Comparison of ENCODE assay signal across 17 cellular contexts in the genomic region with DNA sequence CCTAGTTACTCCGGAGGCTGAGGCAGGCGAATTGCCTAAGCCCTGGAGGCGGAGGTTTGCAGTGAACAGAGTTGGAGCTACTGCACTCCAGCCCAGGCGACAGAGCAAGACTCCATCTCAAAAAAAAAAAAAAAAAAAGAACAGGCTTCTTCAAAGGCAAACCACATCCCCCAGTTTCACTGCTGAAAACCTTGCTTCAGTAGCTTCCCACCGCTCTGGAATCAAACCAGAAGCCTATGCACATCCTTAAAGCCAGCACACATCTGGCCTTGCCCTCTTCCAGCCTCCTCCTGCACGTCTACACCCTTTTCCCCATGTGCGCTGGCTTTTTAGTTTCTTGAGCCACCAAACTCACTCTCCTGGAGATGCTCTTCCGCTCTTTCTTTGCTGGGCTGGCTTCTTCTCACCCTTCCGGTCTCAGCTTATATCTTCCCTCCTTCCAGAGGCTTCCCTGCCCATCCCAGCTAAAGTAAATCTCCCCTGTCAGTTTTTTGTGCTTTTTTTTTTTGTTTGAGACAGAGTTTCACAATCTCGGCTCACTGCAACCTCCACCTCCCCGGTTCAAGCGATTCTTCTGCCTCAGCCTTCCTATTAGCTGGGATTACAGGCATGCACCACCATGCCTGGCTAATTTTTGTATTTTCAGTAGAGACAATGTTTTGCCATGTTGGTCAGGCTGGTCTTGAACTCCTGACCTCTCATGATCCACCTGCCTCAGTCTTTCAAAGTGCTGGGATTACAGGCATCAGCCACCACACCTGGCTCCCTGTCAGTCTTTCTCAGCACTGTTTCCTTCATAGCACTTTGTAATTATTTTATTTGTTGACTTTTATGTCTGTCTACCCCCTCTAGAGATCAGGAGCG. TPM values are rescaled to one million over a fixed set of nuclear protein-coding genes. Genes with fewer than 3 reads are reported as not detected.
DNase-seq lines count a peak whose midpoint lies in the region; ATAC-seq and TF ChIP-seq lines count a peak whose summit lies in the region.
"Had no signal": no experiment of that assay in that cellular context is flagged by ENCODE, and none has a peak within 500 bp of the region (broad histone marks: within the 10 kb centered on the region; RNA-seq: fewer than 3 reads in every experiment).

No MANE protein-coding gene starts in this region.

- H3K27me3 Mint-ChIP-seq in activated T-cell treated with anti-CD3 and anti-CD28 coated beads, Interleukin-2, amount 50 U/mL, for 24 hours = no peaks in the 10 kb centered on the region
- H3K27me3 Mint-ChIP-seq in central memory CD8-positive, alpha-beta T cell = no peaks in the 10 kb centered on the region

- DNase-seq in activated T-cell treated with anti-CD3 and anti-CD28 coated beads, Interleukin-2, amount 50 U/mL, for 24 hours = no peak
- DNase-seq in activated T-cell treated with anti-CD3 and anti-CD28 coated beads for 4 hours (no peak), SJCRH30 (peak; percentile 68 to 82), vagina (ENCODE audit: extremely low spot score in 2 of 2) (no peak), cardiac septum (ENCODE audit: low spot score) (no peak), ureter (ENCODE audit: low spot score) (no peak)
- DNase-seq in central memory CD8-positive, alpha-beta T cell (ENCODE audit: low spot score in 2 of 2) = no peak
- DNase-seq in stimulated activated effector memory CD8-positive, alpha-beta T cell treated with anti-CD3 and anti-CD28 coated beads, Interleukin-12 subunit alpha, Interleukin-12 subunit beta, amount 100 ng/mL, for 72 hours (ENCODE audit: low spot score in 2 of 2) = no peak
- DNase-seq: ACHN; activated effector memory CD4-positive, alpha-beta T cell treated with Interleukin-2 at 50 U/mL for 16 hours; DMS 273 treated with DMSO at 0.1 percent for 48 hours; head of caudate nucleus; NCI-H146; NCI-H774; Right ventricle myocardium superior; sigmoid colon had no signal

- no peak overlapping the region for H3K4me3 ChIP-seq in SJCRH30
- no peak overlapping the region for H3K4me3 ChIP-seq in vagina
- H3K4me3 ChIP-seq: sigmoid colon, thoracic aorta had no signal

- H3K4me1 ChIP-seq in SJCRH30 (peaks cover 48% of the 10 kb centered on the region), vagina (peaks cover 7% of the 10 kb centered on the region)
- H3K4me1 ChIP-seq: sigmoid colon had no signal

- no peak for TF ChIP-seq POLR2A in vagina (IDR thresholded peaks at IDR 0.05)

- H3K27me3 ChIP-seq in SJCRH30 (no peaks in the 10 kb centered on the region), vagina (no peaks in the 10 kb centered on the region)
- H3K27me3 ChIP-seq: sigmoid colon had no signal

- ATAC-seq in central memory CD8-positive, alpha-beta T cell (replicated peaks; ENCODE audit: extremely low read depth, poor library complexity, severe bottlenecking) = peak; percentile 51
- ATAC-seq in stimulated activated effector memory CD8-positive, alpha-beta T cell treated with anti-CD3 and anti-CD28 coated beads, Interleukin-12 subunit alpha, Interleukin-12 subunit beta, amount 100 ng/mL, for 72 hours = no peak

- no peaks in the 10 kb centered on the region for H3K9me3 Mint-ChIP-seq in activated T-cell treated with anti-CD3 and anti-CD28 coated beads, Interleukin-2, amount 50 U/mL, for 24 hours
- no peaks in the 10 kb centered on the region for H3K9me3 Mint-ChIP-seq in central memory CD8-positive, alpha-beta T cell
- no peaks in the 10 kb centered on the region for H3K9me3 Mint-ChIP-seq in stimulated activated effector memory CD8-positive, alpha-beta T cell treated with anti-CD3 and anti-CD28 coated beads, Interleukin-12 subunit alpha, Interleukin-12 subunit beta, amount 100 ng/mL, for 72 hours

- peaks cover 76% of the 10 kb centered on the region for H3K4me1 Mint-ChIP-seq in activated T-cell treated with anti-CD3 and anti-CD28 coated beads, Interleukin-2, amount 50 U/mL, for 24 hours (ENCODE audit: low read depth)
- peaks cover 48% of the 10 kb centered on the region for H3K4me1 Mint-ChIP-seq in central memory CD8-positive, alpha-beta T cell
- H3K4me1 Mint-ChIP-seq in stimulated activated effector memory CD8-positive, alpha-beta T cell treated with anti-CD3 and anti-CD28 coated beads, Interleukin-12 subunit alpha, Interleukin-12 subunit beta, amount 100 ng/mL, for 72 hours = peaks cover 52% of the 10 kb centered on the region

- H3K27ac ChIP-seq in SJCRH30 (peak overlapping the region; percentile 32), vagina (no peak overlapping the region)
- H3K27ac ChIP-seq: sigmoid colon, thoracic aorta had no signal

- peak overlapping the region; percentile 82 for H3K27ac Mint-ChIP-seq in activated T-cell treated with anti-CD3 and anti-CD28 coated beads, Interleukin-2, amount 50 U/mL, for 24 hours
- peak overlapping the region; percentile 80 for H3K27ac Mint-ChIP-seq in central memory CD8-positive, alpha-beta T cell (ENCODE audit: low read depth)
- H3K27ac Mint-ChIP-seq in stimulated activated effector memory CD8-positive, alpha-beta T cell treated with anti-CD3 and anti-CD28 coated beads, Interleukin-12 subunit alpha, Interleukin-12 subunit beta, amount 100 ng/mL, for 72 hours = peak overlapping the region; percentile 60

- no peaks in the 10 kb centered on the region for H3K36me3 ChIP-seq in SJCRH30
- H3K36me3 ChIP-seq in vagina = no peaks in the 10 kb centered on the region
- H3K36me3 ChIP-seq: sigmoid colon, thoracic aorta had no signal

- no peaks in the 10 kb centered on the region for H3K36me3 Mint-ChIP-seq in activated T-cell treated with anti-CD3 and anti-CD28 coated beads, Interleukin-2, amount 50 U/mL, for 24 hours (ENCODE audit: low read depth)
- H3K36me3 Mint-ChIP-seq in central memory CD8-positive, alpha-beta T cell (ENCODE audit: insufficient read depth) = peaks cover 3% of the 10 kb centered on the region
- peaks cover 4% of the 10 kb centered on the region for H3K36me3 Mint-ChIP-seq in stimulated activated effector memory CD8-positive, alpha-beta T cell treated with anti-CD3 and anti-CD28 coated beads, Interleukin-12 subunit alpha, Interleukin-12 subunit beta, amount 100 ng/mL, for 72 hours

- H3K4me3 Mint-ChIP-seq in activated T-cell treated with anti-CD3 and anti-CD28 coated beads, Interleukin-2, amount 50 U/mL, for 24 hours = peak overlapping the region; percentile 47
- H3K4me3 Mint-ChIP-seq in central memory CD8-positive, alpha-beta T cell = peak overlapping the region; percentile 66
- H3K4me3 Mint-ChIP-seq in stimulated activated effector memory CD8-positive, alpha-beta T cell treated with anti-CD3 and anti-CD28 coated beads, Interleukin-12 subunit alpha, Interleukin-12 subunit beta, amount 100 ng/mL, for 72 hours = peak overlapping the region; percentile 49

- TF ChIP-seq CTCF in vagina (IDR thresholded peaks at IDR 0.05) = no peak

- intact Hi-C loops in vagina (cut with DNase I) = no loop called here
- intact Hi-C loops in cardiac septum (cut with DNase I) = no loop called here

- H3K9me3 ChIP-seq in SJCRH30 (replicated peaks) (no peaks in the 10 kb centered on the region), vagina (no peaks in the 10 kb centered on the region)
- H3K9me3 ChIP-seq: sigmoid colon, thoracic aorta had no signal

RNA-seq across cellular contexts. Expression of gene ID3, which starts 42.0 kb away (rescaled TPM):
- 332 and 336 TPM in 2 replicates for total RNA-seq in SJCRH30 (2014; rRNA removed; shearing (Covaris generic))
- total RNA-seq in vagina = 358 TPM
- 126 TPM for total RNA-seq in cardiac septum
- 81.0 TPM for total RNA-seq in ureter

Comparison
In these comparisons a context has a peak if more than half of its experiments do, and no peak if none do; other contexts are left out.
1. DNase-seq: peak in SJCRH30 (2 of 2); none in activated T-cell treated with anti-CD3 and anti-CD28 coated beads, Interleukin-2, amount 50 U/mL, for 24 hours (single experiment), activated T-cell treated with anti-CD3 and anti-CD28 coated beads for 4 hours (single experiment), central memory CD8-positive, alpha-beta T cell (0 of 2), stimulated activated effector memory CD8-positive, alpha-beta T cell treated with anti-CD3 and anti-CD28 coated beads, Interleukin-12 subunit alpha, Interleukin-12 subunit beta, amount 100 ng/mL, for 72 hours (0 of 2), vagina (0 of 2), cardiac septum (single experiment) and ureter (single experiment).
2. Peak in every context shown above with its lines, with median percentiles within 50 percentile points of each other: H3K27ac Mint-ChIP-seq and H3K4me3 Mint-ChIP-seq.